In genomic region chr15:46344115-46344749, GRCh38 we compare ENCODE assay signal across 17 cellular contexts.
DNase-seq lines count a peak whose midpoint lies in the region; ATAC-seq, FAIRE-seq and TF ChIP-seq lines count a peak whose summit lies in the region.
"Had no signal": no experiment of that assay in that cellular context is flagged by ENCODE, and none has a peak within 500 bp of the region (broad histone marks: within the 10 kb centered on the region; RNA-seq: fewer than 3 reads in every experiment).

No MANE protein-coding gene starts in this region.

- H3K9me3 ChIP-seq in iPS-20b (ENCODE audit: insufficient read depth, low read depth, low read length) (no peaks in the 10 kb centered on the region), right atrium auricular region (no peaks in the 10 kb centered on the region)
- H3K9me3 ChIP-seq: esophagus muscularis mucosa, SJSA1 had no signal

- 0 out of 2 replicates have a peak overlapping the region, but pooled peaks have one; percentile 1 for H3K4me3 ChIP-seq in iPS-20b (ENCODE audit: low read length)
- no peak overlapping the region for H3K4me3 ChIP-seq in right atrium auricular region
- H3K4me3 ChIP-seq: esophagus muscularis mucosa, PC-9, SJSA1, spleen had no signal

- peaks cover 11% of the 10 kb centered on the region for H3K4me1 ChIP-seq in iPS-20b (ENCODE audit: insufficient read depth, low read length)
- no peaks in the 10 kb centered on the region for H3K4me1 ChIP-seq in right atrium auricular region
- H3K4me1 ChIP-seq: esophagus muscularis mucosa, SJSA1, spleen had no signal

- H3K36me3 ChIP-seq in iPS-20b (ENCODE audit: insufficient read depth, low read depth, low read length) (no peaks in the 10 kb centered on the region), right atrium auricular region (no peaks in the 10 kb centered on the region)
- H3K36me3 ChIP-seq: esophagus muscularis mucosa, SJSA1, spleen had no signal

- peak; percentile 71 for FAIRE-seq in RCC 7860 (lab: Jason Lieb, UNC)
- FAIRE-seq: D721Med, GM12892 had no signal

- no peak for ATAC-seq in HG03108 (IDR thresholded peaks at IDR 0.05; ENCODE audit: unreplicated experiment)

- H3K9ac ChIP-seq in iPS-20b (ENCODE audit: low read depth, low read length): no peak overlapping the region

- DNase-seq in NCI-H1417 (lab: John Stamatoyannopoulos, UW) (peak in 2 of 3 experiments; percentile 2 to 11), NCI-H1417 treated with DMSO at 0.1 percent for 48 hours (lab: John Stamatoyannopoulos, UW) (no peak), RCC 7860 (ENCODE audit: low spot score) (peak; percentile 43), renal cortical epithelial cell (ENCODE audit: low read depth) (peak; percentile 69), right atrium auricular region (ENCODE audit: low spot score) (no peak)
- DNase-seq in effector CD4-positive, alpha-beta T cell: no peak
- DNase-seq: activated CD4-positive, CD25-positive, alpha-beta regulatory T cell treated with anti-CD3 and anti-CD28 coated beads, Interleukin-2, amount 50 U/mL, for 72 hours; activated naive CD8-positive, alpha-beta T cell treated with anti-CD3 and anti-CD28 coated beads, Interleukin-2, amount 10 ng/mL, durations not matched to agents 7 days and 5 days; GF-D8; PC-9; spleen had no signal

- H3K27ac ChIP-seq in iPS-20b (ENCODE audit: low read length): no peak overlapping the region
- H3K27ac ChIP-seq in right atrium auricular region: no peak overlapping the region
- H3K27ac ChIP-seq: esophagus muscularis mucosa, PC-9, SJSA1, spleen had no signal

- no peak for TF ChIP-seq CTCF in right atrium auricular region (IDR thresholded peaks at IDR 0.05)

- H3K27me3 ChIP-seq in iPS-20b (ENCODE audit: insufficient read depth, low read length) (no peaks in the 10 kb centered on the region), right atrium auricular region (no peaks in the 10 kb centered on the region)
- H3K27me3 ChIP-seq: esophagus muscularis mucosa, SJSA1, spleen had no signal

Comparison
In these comparisons a context has a peak if more than half of its experiments do, and no peak if none do; other contexts are left out.
1. DNase-seq: peak in NCI-H1417 (2 of 3), RCC 7860 (single experiment) and renal cortical epithelial cell (single experiment); none in NCI-H1417 treated with DMSO at 0.1 percent for 48 hours (single experiment), right atrium auricular region (single experiment) and effector CD4-positive, alpha-beta T cell (single experiment).